ENCODE assay signal across 9 cellular contexts in the genomic region with DNA sequence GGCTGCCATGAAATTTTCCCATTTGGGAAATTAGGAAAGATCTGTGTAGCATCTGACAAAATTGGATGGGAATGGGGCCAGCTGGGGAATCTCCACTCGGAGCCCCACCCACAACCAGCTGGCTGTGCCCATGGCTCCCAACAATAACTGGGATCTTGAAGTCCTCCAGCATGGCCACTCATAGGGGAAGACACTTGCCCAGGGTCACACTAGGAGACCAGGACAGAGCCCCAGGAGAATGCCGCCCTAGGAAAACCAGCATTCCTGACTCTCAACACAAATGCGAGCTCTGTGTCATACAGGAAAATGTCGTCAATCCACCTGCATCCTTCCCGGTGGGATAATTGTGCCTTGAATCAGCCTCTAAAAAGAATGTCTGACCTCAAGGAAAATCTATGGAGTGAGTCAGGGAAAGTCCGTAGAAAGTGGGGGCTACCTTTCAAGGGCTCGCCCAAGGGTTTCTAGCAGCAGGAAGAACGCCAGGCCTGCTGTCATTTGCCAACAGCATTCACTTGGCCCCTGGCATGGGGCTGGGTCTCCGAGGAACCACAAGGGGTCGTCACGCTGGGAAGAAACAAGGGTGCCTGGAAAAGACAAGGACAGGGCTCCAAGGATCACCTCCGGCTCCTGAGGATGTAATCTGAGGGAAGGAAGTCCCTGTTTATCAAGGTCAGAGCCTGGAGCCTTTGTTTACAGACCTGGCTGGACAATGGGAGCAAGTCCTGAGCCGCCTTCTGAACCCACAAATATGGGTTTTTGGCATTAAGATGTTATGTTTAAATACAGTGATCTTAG. TPM values are rescaled to one million over a fixed set of nuclear protein-coding genes. Genes with fewer than 3 reads are reported as not detected.
A peak's percentile ranks its signal among the peaks of the same experiment; 100 is the strongest.
DNase-seq lines count a peak whose midpoint lies in the region; FAIRE-seq and TF ChIP-seq lines count a peak whose summit lies in the region.
"Had no signal": no experiment of that assay in that cellular context is flagged by ENCODE, and none has a peak within 500 bp of the region (broad histone marks: within the 10 kb centered on the region; RNA-seq: fewer than 3 reads in every experiment).

No MANE protein-coding gene starts in this region.

- no peaks in the 10 kb centered on the region for H3K36me3 ChIP-seq in kidney epithelial cell (ENCODE audit: control insufficient read depth, insufficient read depth, low read length)
- H3K36me3 ChIP-seq in thyroid gland = no peaks in the 10 kb centered on the region

- TF ChIP-seq CTCF in cardiac fibroblast (IDR thresholded peaks at IDR 0.05; ENCODE audit: low read depth, low read length) = no peak
- peak; percentile 20 for TF ChIP-seq CTCF in kidney epithelial cell (IDR thresholded peaks at IDR 0.05; ENCODE audit: insufficient read depth, low read length, poor library complexity, severe bottlenecking)
- no peak for TF ChIP-seq CTCF in thyroid gland (IDR thresholded peaks at IDR 0.05)
- no peak for TF ChIP-seq CTCF in lower leg skin (IDR thresholded peaks at IDR 0.05)

- H3K27me3 ChIP-seq in kidney epithelial cell (ENCODE audit: control insufficient read depth, insufficient read depth, low read length) = no peaks in the 10 kb centered on the region
- H3K27me3 ChIP-seq in thyroid gland = no peaks in the 10 kb centered on the region

- H3K4me3 ChIP-seq in cardiac fibroblast (replicated peaks in 1 of 2; ENCODE audit: low read depth in 2 of 2, low read length in 2 of 2) = no peak overlapping the region
- H3K4me3 ChIP-seq in kidney epithelial cell (ENCODE audit: low read depth, low read length) = no peak overlapping the region
- H3K4me3 ChIP-seq in thyroid gland (replicated peaks in 1 of 3) = no peak overlapping the region
- no peak overlapping the region for H3K4me3 ChIP-seq in lower leg skin (ENCODE audit: low read depth, poor library complexity, severe bottlenecking)

- peak; percentile 66 for FAIRE-seq in HTR-8/SVneo (lab: Jason Lieb, UNC)

- TF ChIP-seq POLR2A in thyroid gland (IDR thresholded peaks at IDR 0.05) (no peak), lower leg skin (IDR thresholded peaks at IDR 0.05) (no peak)

- WGBS in thyroid gland, 2 donors = 71 to 74% methylated on average over 13 of the region's 13 CpGs
- WGBS in lower leg skin, 2 donors = 64 to 70% methylated on average over 13 of the region's 13 CpGs

- DNase-seq in HTR-8/SVneo (ENCODE audit: insufficient read length, low spot score) (peak; percentile 83), cardiac fibroblast (ENCODE audit: low read depth in 2 of 2) (peak; percentile 75 to 93), kidney epithelial cell (ENCODE audit: low read depth) (peak; percentile 93), thyroid gland (no peak), G401 (ENCODE audit: low spot score) (no peak), SIG-M5 (lab: John Stamatoyannopoulos, UW) (no peak), lower leg skin (ENCODE audit: low spot score in 2 of 2) (no peak)
- no peak for DNase-seq in activated naive CD4-positive, alpha-beta T cell (lab: John Stamatoyannopoulos, UW)
- DNase-seq: activated CD4-positive, alpha-beta T cell treated with anti-CD3 and anti-CD28 coated beads, Interleukin-2, amount 10 ng/mL, durations not matched to agents 24 days and 14 days had no signal

- intact Hi-C loops in thyroid gland (cut with DNase I) (no loop called here), lower leg skin (cut with DNase I; ENCODE audit: low total_unique reads) (no loop called here)

- in situ Hi-C loops in G401 (cut with HindIII; ENCODE audit: low sequenced_read_pairs) = no loop called here

- peak overlapping the region; percentile 30 to 41 (median 32) for H3K27ac ChIP-seq in thyroid gland

- H3K9me3 ChIP-seq in thyroid gland = no peaks in the 10 kb centered on the region

- peaks cover 11 to 23% of the 10 kb centered on the region in 2 donors for H3K4me1 ChIP-seq in thyroid gland

RNA-seq across cellular contexts. Expression of a gene that starts 15.9 kb away (rescaled TPM):
- total RNA-seq in kidney epithelial cell (0.67 and 2.1 TPM in 2 replicates), thyroid gland (10 to 100 TPM; 56.0 to 90.0 (median 67.2) TPM), lower leg skin (10 to 100 TPM; 10.2 to 28.3 (median 14.0) TPM)
- total RNA-seq in G401 (2014; rRNA removed; shearing (Covaris generic)) = not detected in 2 replicates
- total RNA-seq: activated CD4-positive, alpha-beta T cell treated with anti-CD3 and anti-CD28 coated beads, Interleukin-2, amount 10 ng/mL, durations not matched to agents 24 days and 14 days had no signal

RNA-seq across cellular contexts. Expression of a gene that starts 44.7 kb away (rescaled TPM):
- total RNA-seq in kidney epithelial cell (6.7 and 8.8 TPM in 2 replicates), thyroid gland (under 1 TPM in 2 of 4 donors, not detected in 2; 0.38 to 0.54 TPM), lower leg skin (1 to 10 TPM in 2 of 4 donors, under 1 TPM in 1, not detected in 1; 0.72 to 3.9 (median 2.9) TPM)
- not detected in 2 replicates for total RNA-seq in G401 (2014; rRNA removed; shearing (Covaris generic))
- total RNA-seq: activated CD4-positive, alpha-beta T cell treated with anti-CD3 and anti-CD28 coated beads, Interleukin-2, amount 10 ng/mL, durations not matched to agents 24 days and 14 days had no signal

Comparison
In these comparisons a context has a peak if more than half of its experiments do, and no peak if none do; other contexts are left out.
1. DNase-seq: peak in HTR-8/SVneo (single experiment), cardiac fibroblast (2 of 2) and kidney epithelial cell (single experiment); none in thyroid gland (0 of 2), G401 (single experiment), SIG-M5 (single experiment), activated naive CD4-positive, alpha-beta T cell (0 of 4) and lower leg skin (0 of 2).